19 cellular contexts compared by ENCODE assay signal in the genomic region with DNA sequence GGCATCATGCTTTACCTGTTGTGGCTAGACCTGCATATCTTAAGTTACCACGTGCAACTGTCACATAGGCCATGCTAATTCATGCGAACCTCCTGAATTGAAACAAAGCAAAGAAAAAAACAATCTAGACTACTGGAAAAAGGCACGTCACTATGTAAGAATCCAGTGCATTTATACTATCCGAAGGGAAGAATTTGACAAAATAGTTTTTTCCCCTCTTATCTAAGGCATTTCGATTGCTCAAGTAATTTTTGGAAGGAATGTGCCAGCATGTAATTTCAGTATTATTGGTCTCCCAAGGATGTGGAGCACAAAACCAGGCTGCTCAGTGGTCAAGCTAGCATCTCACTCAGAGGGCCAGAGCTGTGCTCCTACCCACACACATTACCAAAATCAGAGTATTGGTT. TPM values are rescaled to one million over a fixed set of nuclear protein-coding genes. Genes with fewer than 3 reads are reported as not detected.
DNase-seq lines count a peak whose midpoint lies in the region; ATAC-seq and TF ChIP-seq lines count a peak whose summit lies in the region.
"Had no signal": no experiment of that assay in that cellular context is flagged by ENCODE, and none has a peak within 500 bp of the region (broad histone marks: within the 10 kb centered on the region; RNA-seq: fewer than 3 reads in every experiment).

No MANE protein-coding gene starts in this region.

- intact Hi-C loops in Right ventricle myocardium inferior (cut with DNase I) (no loop called here), upper lobe of right lung (cut with DNase I) (no loop called here)

- peak; percentile 61 for ATAC-seq in Right ventricle myocardium inferior
- peak; percentile 63 for ATAC-seq in upper lobe of right lung
- ATAC-seq: activated T-helper 17 cell treated with anti-CD3 and anti-CD28 coated beads, Interleukin-2, amount 50 U/mL, for 72 hours; sciatic nerve; stimulated activated effector memory CD8-positive, alpha-beta T cell treated with anti-CD3 and anti-CD28 coated beads, Interleukin-12 subunit alpha, Interleukin-12 subunit beta, amount 100 ng/mL, for 72 hours had no signal

- H3K4me1 ChIP-seq in right atrium auricular region (peaks cover 0 to 7% of the 10 kb centered on the region in 2 donors), upper lobe of right lung (peaks cover 41% of the 10 kb centered on the region), endodermal cell (ENCODE audit: control insufficient read depth, insufficient read depth, low read length) (no peaks in the 10 kb centered on the region)

- H3K9me3 ChIP-seq in right atrium auricular region: no peaks in the 10 kb centered on the region
- H3K9me3 ChIP-seq in upper lobe of right lung: no peaks in the 10 kb centered on the region
- no peaks in the 10 kb centered on the region for H3K9me3 ChIP-seq in endodermal cell (ENCODE audit: control insufficient read depth, low read length)

- H3K4me1 Mint-ChIP-seq in endodermal cell: no peaks in the 10 kb centered on the region
- H3K4me1 Mint-ChIP-seq: activated CD4-positive, alpha-beta memory T cell treated with anti-CD3 and anti-CD28 coated beads, Interleukin-2, amount 10 ng/mL, durations not matched to agents 7 days and 5 days; activated T-helper 17 cell treated with anti-CD3 and anti-CD28 coated beads, Interleukin-2, amount 50 U/mL, for 72 hours; B cell; naive B cell had no signal

- peaks cover 8% of the 10 kb centered on the region for H3K27me3 Mint-ChIP-seq in endodermal cell (ENCODE audit: insufficient read depth)
- H3K27me3 Mint-ChIP-seq: activated CD4-positive, alpha-beta memory T cell treated with anti-CD3 and anti-CD28 coated beads, Interleukin-2, amount 10 ng/mL, durations not matched to agents 7 days and 5 days; activated T-helper 17 cell treated with anti-CD3 and anti-CD28 coated beads, Interleukin-2, amount 50 U/mL, for 72 hours; B cell had no signal

- no peak for DNase-seq in Right ventricle myocardium inferior (ENCODE audit: missing footprints)
- DNase-seq in right atrium auricular region (ENCODE audit: low spot score): no peak
- peak; percentile 85 for DNase-seq in astrocyte of the hippocampus (ENCODE audit: low read depth, low spot score)
- DNase-seq in iris pigment epithelial cell (ENCODE audit: low read depth): peak; percentile 88
- no peak for DNase-seq in upper lobe of right lung
- DNase-seq in nucleus accumbens (lab: John Stamatoyannopoulos, UW): no peak
- DNase-seq in SIG-M5 treated with dmso at 0.1 percent for 504 hours (lab: John Stamatoyannopoulos, UW; ENCODE audit: unreplicated experiment): no peak
- DNase-seq in endodermal cell: no peak
- DNase-seq: activated CD4-positive, alpha-beta memory T cell treated with anti-CD3 and anti-CD28 coated beads, Interleukin-2, amount 10 ng/mL, durations not matched to agents 7 days and 5 days; DMS53; glutamatergic neuron; naive B cell; NCI-H1105 had no signal

- no peak overlapping the region for H3K4me3 Mint-ChIP-seq in endodermal cell
- H3K4me3 Mint-ChIP-seq: activated CD4-positive, alpha-beta memory T cell treated with anti-CD3 and anti-CD28 coated beads, Interleukin-2, amount 10 ng/mL, durations not matched to agents 7 days and 5 days; activated T-helper 17 cell treated with anti-CD3 and anti-CD28 coated beads, Interleukin-2, amount 50 U/mL, for 72 hours; B cell; brain; naive B cell; stimulated activated effector memory CD8-positive, alpha-beta T cell treated with anti-CD3 and anti-CD28 coated beads, Interleukin-12 subunit alpha, Interleukin-12 subunit beta, amount 100 ng/mL, for 72 hours had no signal

- H3K9ac ChIP-seq in endodermal cell (ENCODE audit: extremely low read depth, low read length, poor library complexity, severe bottlenecking): no peak overlapping the region

- no peaks in the 10 kb centered on the region for H3K9me3 Mint-ChIP-seq in endodermal cell
- H3K9me3 Mint-ChIP-seq: activated CD4-positive, alpha-beta memory T cell treated with anti-CD3 and anti-CD28 coated beads, Interleukin-2, amount 10 ng/mL, durations not matched to agents 7 days and 5 days; activated T-helper 17 cell treated with anti-CD3 and anti-CD28 coated beads, Interleukin-2, amount 50 U/mL, for 72 hours; brain; stimulated activated effector memory CD8-positive, alpha-beta T cell treated with anti-CD3 and anti-CD28 coated beads, Interleukin-12 subunit alpha, Interleukin-12 subunit beta, amount 100 ng/mL, for 72 hours had no signal

- H3K27me3 ChIP-seq in right atrium auricular region (no peaks in the 10 kb centered on the region), upper lobe of right lung (no peaks in the 10 kb centered on the region), endodermal cell (ENCODE audit: control insufficient read depth, insufficient read depth, low read length, poor library complexity, severe bottlenecking) (no peaks in the 10 kb centered on the region)

- peaks cover 6% of the 10 kb centered on the region for H3K36me3 Mint-ChIP-seq in endodermal cell (ENCODE audit: low read depth)

- H3K36me3 ChIP-seq in right atrium auricular region (no peaks in the 10 kb centered on the region), upper lobe of right lung (no peaks in the 10 kb centered on the region), endodermal cell (ENCODE audit: control insufficient read depth, insufficient read depth, low read length) (peaks cover 3% of the 10 kb centered on the region)

- H3K4me3 ChIP-seq in right atrium auricular region (no peak overlapping the region), upper lobe of right lung (no peak overlapping the region), endodermal cell (ENCODE audit: low read length) (no peak overlapping the region)
- H3K4me3 ChIP-seq: SK-N-MC had no signal

- no peak for TF ChIP-seq CTCF in right atrium auricular region (IDR thresholded peaks at IDR 0.05)
- TF ChIP-seq CTCF in upper lobe of right lung (IDR thresholded peaks at IDR 0.05): no peak
- no peak for TF ChIP-seq CTCF in endodermal cell (conservative IDR thresholded peaks at IDR 0.05)

- WGBS in endodermal cell (ENCODE audit: insufficient coverage in 1 of 2, insufficient read length in 1 of 2), 2 experiments: 84 to 91% methylated on average over 4 to 5 of the region's 5 CpGs

- H3K27ac ChIP-seq in right atrium auricular region (peak overlapping the region in 1 of 2 donors; percentile 2), upper lobe of right lung (peak overlapping the region; percentile 42), endodermal cell (ENCODE audit: low read depth, low read length) (no peak overlapping the region)
- H3K27ac ChIP-seq: SK-N-MC had no signal

- H3K27ac Mint-ChIP-seq in endodermal cell: no peak overlapping the region
- H3K27ac Mint-ChIP-seq: activated CD4-positive, alpha-beta memory T cell treated with anti-CD3 and anti-CD28 coated beads, Interleukin-2, amount 10 ng/mL, durations not matched to agents 7 days and 5 days; activated T-helper 17 cell treated with anti-CD3 and anti-CD28 coated beads, Interleukin-2, amount 50 U/mL, for 72 hours; B cell; brain; stimulated activated effector memory CD8-positive, alpha-beta T cell treated with anti-CD3 and anti-CD28 coated beads, Interleukin-12 subunit alpha, Interleukin-12 subunit beta, amount 100 ng/mL, for 72 hours had no signal

RNA-seq across cellular contexts. Expression of gene C1orf198, which starts 31.5 kb away (rescaled TPM):
- 46.0 TPM for total RNA-seq in Right ventricle myocardium inferior
- total RNA-seq in right atrium auricular region: 100 to 1,000 TPM in 1 of 2 donors, 10 to 100 TPM in 1; 86.1 to 115 TPM
- total RNA-seq in upper lobe of right lung: 159 TPM
- 10 to 100 TPM; 37.5 to 44.8 TPM for total RNA-seq in endodermal cell
- 61.8 TPM for polyA plus RNA-seq in endodermal cell (2013, experiment 1 of 2)
- 58.9 TPM for polyA plus RNA-seq in endodermal cell (2013, experiment 2 of 2)

Comparison
In these comparisons a context has a peak if more than half of its experiments do, and no peak if none do; other contexts are left out.
1. DNase-seq: peak in astrocyte of the hippocampus (single experiment) and iris pigment epithelial cell (single experiment); none in Right ventricle myocardium inferior (single experiment), right atrium auricular region (single experiment), upper lobe of right lung (single experiment), nucleus accumbens (0 of 56), SIG-M5 treated with dmso at 0.1 percent for 504 hours (single experiment) and endodermal cell (single experiment).